ENCODE assay signal across 7 cellular contexts in the genomic region with DNA sequence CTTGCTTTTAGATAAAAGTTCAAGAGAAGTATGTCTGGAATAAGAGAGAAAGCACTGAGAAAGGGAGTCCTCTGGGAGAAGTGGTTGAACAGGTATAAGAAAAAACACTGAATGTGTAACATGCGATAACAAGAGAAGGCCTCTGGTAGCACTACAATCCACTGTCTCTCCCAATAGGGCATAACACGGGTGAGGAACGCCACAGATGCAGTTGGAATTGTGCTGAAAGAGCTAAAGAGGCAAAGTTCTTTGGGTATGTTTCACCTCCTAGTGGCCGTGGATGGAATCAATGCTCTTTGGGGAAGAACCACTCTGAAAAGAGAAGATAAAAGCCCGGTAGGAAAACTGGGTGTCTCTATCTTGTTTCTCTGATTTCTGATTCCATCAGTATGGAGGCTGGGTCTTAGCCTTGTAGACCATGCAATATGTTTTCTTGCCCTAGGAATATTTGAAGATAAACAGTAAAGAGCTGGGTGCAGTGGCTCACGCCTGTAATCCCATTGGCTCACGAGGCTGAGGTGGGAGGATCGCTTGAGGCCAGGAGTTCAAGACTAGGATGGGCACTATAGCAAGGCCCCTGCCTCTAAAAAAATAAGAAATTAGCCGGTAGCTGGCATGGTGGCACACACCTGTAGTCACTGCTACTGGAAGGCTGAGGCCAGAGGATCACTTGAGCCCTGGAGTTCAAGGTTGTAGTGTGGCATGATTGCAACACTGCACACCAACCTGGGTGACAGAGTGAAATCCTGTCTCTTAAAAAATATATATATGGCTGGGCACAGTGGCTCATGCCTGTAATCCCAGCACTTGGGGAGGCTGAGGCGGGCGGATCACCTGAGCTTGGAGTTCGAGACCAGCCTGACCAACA.
DNase-seq lines count a peak whose midpoint lies in the region; ATAC-seq, FAIRE-seq and TF ChIP-seq lines count a peak whose summit lies in the region.

No MANE protein-coding gene starts in this region.

- DNase-seq in HTR-8/SVneo (ENCODE audit: insufficient read length, low spot score) (peak; percentile 36), RPMI8226 (peak; percentile 65), brain microvascular endothelial cell (peak; percentile 68), iris pigment epithelial cell (ENCODE audit: low read depth) (peak; percentile 69)
- DNase-seq in stimulated activated CD4-positive, alpha-beta T cell treated with anti-CD3 and anti-CD28 coated beads, Interleukin-4, amount 100 ng/mL, for 48 hours (ENCODE audit: low read depth in 2 of 2) = peak; percentile 16

- H3K4me3 ChIP-seq in DOHH2 (ENCODE audit: low read length) (no peak overlapping the region), brain microvascular endothelial cell (ENCODE audit: low read depth, low read length) (no peak overlapping the region)

- peaks cover 66% of the 10 kb centered on the region for H3K36me3 ChIP-seq in DOHH2 (ENCODE audit: control insufficient read depth, low read length)
- peaks cover 49% of the 10 kb centered on the region for H3K36me3 ChIP-seq in brain microvascular endothelial cell (replicated peaks)

- no peak for FAIRE-seq in HTR-8/SVneo (lab: Jason Lieb, UNC)

- H3K27me3 ChIP-seq in DOHH2 (ENCODE audit: control insufficient read depth, low read length) (no peaks in the 10 kb centered on the region), brain microvascular endothelial cell (replicated peaks) (no peaks in the 10 kb centered on the region)

- no peak overlapping the region for H3K4me2 ChIP-seq in DOHH2 (ENCODE audit: low read length)

- H3K9me2 ChIP-seq in DOHH2 (replicated peaks; ENCODE audit: control insufficient read depth, low read length) = no peaks in the 10 kb centered on the region

- in situ Hi-C loops in brain microvascular endothelial cell (cut with HindIII; ENCODE audit: low pct_ligation_motif_present, low sequenced_read_pairs) = no loop called here

- H3K79me2 ChIP-seq in DOHH2 (ENCODE audit: control insufficient read depth, low read length) = no peaks in the 10 kb centered on the region

- H4K20me1 ChIP-seq in DOHH2 (ENCODE audit: control insufficient read depth, insufficient read depth, low read depth, low read length) = no peaks in the 10 kb centered on the region

- H3K27ac ChIP-seq in DOHH2 (ENCODE audit: low read depth, low read length) (no peak overlapping the region), brain microvascular endothelial cell (no peak overlapping the region)

- TF ChIP-seq CTCF in DOHH2 (IDR thresholded peaks at IDR 0.05; ENCODE audit: low read depth, low read length, poor library complexity, severe bottlenecking) (peak; percentile 75), brain microvascular endothelial cell (IDR thresholded peaks at IDR 0.05; ENCODE audit: low read depth, low read length, missing control alignments) (peak; percentile 80)

- H3K4me1 ChIP-seq in DOHH2 (ENCODE audit: control insufficient read depth, low read length) = no peaks in the 10 kb centered on the region

- H3F3A ChIP-seq in DOHH2 (ENCODE audit: control insufficient read depth, insufficient read depth) = 0 out of 2 replicates have a peak, but pooled peaks cover 3% of the 10 kb centered on the region

- no peak for ATAC-seq in GM18907 (IDR thresholded peaks at IDR 0.05; ENCODE audit: unreplicated experiment)

- no peaks in the 10 kb centered on the region for H3K9me3 ChIP-seq in DOHH2 (ENCODE audit: control insufficient read depth, insufficient read depth, low read length)

Comparison
In these comparisons a context has a peak if more than half of its experiments do, and no peak if none do; other contexts are left out.
1. DNase-seq: peak in every context shown above with its lines; median percentile 69 in iris pigment epithelial cell; 68 in brain microvascular endothelial cell; 65 in RPMI8226; 36 in HTR-8/SVneo; 16 in stimulated activated CD4-positive, alpha-beta T cell treated with anti-CD3 and anti-CD28 coated beads, Interleukin-4, amount 100 ng/mL, for 48 hours.